In the genomic region with DNA sequence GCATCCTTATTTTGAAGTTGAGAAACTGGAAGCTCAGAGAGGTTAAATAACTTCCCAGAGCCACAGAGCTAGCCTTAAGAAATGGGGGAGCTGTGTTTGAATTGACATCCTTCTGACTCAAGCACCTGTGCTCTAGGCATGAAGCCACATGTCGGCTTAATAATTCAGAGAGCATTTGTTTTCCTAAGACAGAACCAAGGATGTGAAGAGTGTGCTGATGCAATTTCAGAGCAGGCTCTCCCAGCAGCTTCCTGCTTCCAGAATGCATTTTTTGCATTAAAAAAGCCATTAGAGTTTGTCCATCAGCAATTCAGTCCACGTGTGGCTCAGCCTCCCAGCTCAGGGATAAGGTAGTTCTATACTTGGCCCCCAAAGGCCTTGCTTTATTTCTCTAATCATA, we compare ENCODE assay signal across 17 cellular contexts. TPM values are rescaled to one million over a fixed set of nuclear protein-coding genes. Genes with fewer than 3 reads are reported as not detected.
DNase-seq lines count a peak whose midpoint lies in the region; ATAC-seq, FAIRE-seq and TF ChIP-seq lines count a peak whose summit lies in the region.
"Had no signal": no experiment of that assay in that cellular context is flagged by ENCODE, and none has a peak within 500 bp of the region (broad histone marks: within the 10 kb centered on the region; RNA-seq: fewer than 3 reads in every experiment).

No MANE protein-coding gene starts in this region.

- FAIRE-seq in RCC 7860 (lab: Jason Lieb, UNC): no peak
- FAIRE-seq: A204.1, small intestine had no signal

- CTCF ChIA-PET in activated CD4-positive, alpha-beta T cell treated with anti-CD3 and anti-CD28 coated beads for 36 hours (lab: Charles Lee): interaction anchor here (0.7 to 1.4 kb wide), 5 partner anchors 14 to 181 kb away, joined by 3 to 8 read pairs (median 5); no protein-coding TSS in a partner anchor

- ATAC-seq in activated CD4-positive, alpha-beta T cell treated with anti-CD3 and anti-CD28 coated beads for 36 hours: no peak
- ATAC-seq in esophagus mucosa: peak; percentile 88
- ATAC-seq: HCT116 had no signal

- TF ChIP-seq CTCF in progenitor cell of endocrine pancreas (IDR thresholded peaks at IDR 0.05; ENCODE audit: unreplicated experiment): no peak

- intact Hi-C loops in activated CD4-positive, alpha-beta T cell treated with anti-CD3 and anti-CD28 coated beads for 36 hours (cut with DNase I, micrococcal nuclease): loop anchor here (5.0 to 10.0 kb wide), 4 partner anchors 197 to 650 kb away; no protein-coding TSS in a partner anchor

- H3K4me3 ChIP-seq in skeletal muscle cell (ENCODE audit: low read depth, low read length): no peak overlapping the region
- H3K4me3 ChIP-seq: SJSA1, upper lobe of left lung had no signal

- H3K4me3 Mint-ChIP-seq in activated CD4-positive, alpha-beta T cell treated with anti-CD3 and anti-CD28 coated beads for 36 hours: no peak overlapping the region
- H3K4me3 Mint-ChIP-seq in progenitor cell of endocrine pancreas (ENCODE audit: low read depth): no peak overlapping the region
- H3K4me3 Mint-ChIP-seq: IgD-negative memory B cell, nephron had no signal

- peaks cover 34% of the 10 kb centered on the region for H3K36me3 Mint-ChIP-seq in activated CD4-positive, alpha-beta T cell treated with anti-CD3 and anti-CD28 coated beads for 36 hours (ENCODE audit: low read depth)
- no peaks in the 10 kb centered on the region for H3K36me3 Mint-ChIP-seq in progenitor cell of endocrine pancreas (ENCODE audit: insufficient read depth)
- H3K36me3 Mint-ChIP-seq: IgD-negative memory B cell had no signal

- peaks cover 90% of the 10 kb centered on the region for H3K4me1 Mint-ChIP-seq in activated CD4-positive, alpha-beta T cell treated with anti-CD3 and anti-CD28 coated beads for 36 hours
- peaks cover 10% of the 10 kb centered on the region for H3K4me1 Mint-ChIP-seq in progenitor cell of endocrine pancreas (ENCODE audit: low read depth)

- no peak for DNase-seq in activated CD4-positive, alpha-beta T cell treated with anti-CD3 and anti-CD28 coated beads for 36 hours
- DNase-seq in activated CD4-positive, alpha-beta T cell treated with anti-CD3 and anti-CD28 coated beads, Interleukin-2, amount 50 U/mL, for 1 hour: no peak
- DNase-seq in RCC 7860 (ENCODE audit: low spot score) (peak; percentile 58), skeletal muscle cell (ENCODE audit: low read depth) (peak; percentile 46), SIG-M5 treated with dmso at 0.1 percent for 504 hours (lab: John Stamatoyannopoulos, UW; ENCODE audit: unreplicated experiment) (no peak), NCI-H1930 (lab: John Stamatoyannopoulos, UW) (no peak), progenitor cell of endocrine pancreas (ENCODE audit: low spot score, unreplicated experiment) (no peak)
- DNase-seq: islet precursor cell, NCI-H526, small intestine had no signal

- peak overlapping the region; percentile 80 for H3K27ac Mint-ChIP-seq in activated CD4-positive, alpha-beta T cell treated with anti-CD3 and anti-CD28 coated beads for 36 hours
- no peak overlapping the region for H3K27ac Mint-ChIP-seq in progenitor cell of endocrine pancreas
- H3K27ac Mint-ChIP-seq: IgD-negative memory B cell, nephron had no signal

- H3K9me3 Mint-ChIP-seq in activated CD4-positive, alpha-beta T cell treated with anti-CD3 and anti-CD28 coated beads for 36 hours (ENCODE audit: low read depth): no peaks in the 10 kb centered on the region
- H3K9me3 Mint-ChIP-seq in progenitor cell of endocrine pancreas (ENCODE audit: low read depth): no peaks in the 10 kb centered on the region
- H3K9me3 Mint-ChIP-seq: IgD-negative memory B cell, nephron had no signal

- no peaks in the 10 kb centered on the region for H3K27me3 Mint-ChIP-seq in activated CD4-positive, alpha-beta T cell treated with anti-CD3 and anti-CD28 coated beads for 36 hours
- no peaks in the 10 kb centered on the region for H3K27me3 Mint-ChIP-seq in progenitor cell of endocrine pancreas
- H3K27me3 Mint-ChIP-seq: IgD-negative memory B cell had no signal

- POLR2A ChIA-PET in activated CD4-positive, alpha-beta T cell treated with anti-CD3 and anti-CD28 coated beads for 36 hours (lab: Charles Lee): no interaction called here

RNA-seq across cellular contexts. Expression of a gene that starts 37.7 kb away (rescaled TPM):
- total RNA-seq in activated CD4-positive, alpha-beta T cell treated with anti-CD3 and anti-CD28 coated beads for 36 hours: 100 to 1,000 TPM; 177 to 196 TPM
- total RNA-seq in esophagus mucosa: 6.7 TPM
- total RNA-seq in progenitor cell of endocrine pancreas: 3.6 and 4.6 TPM in 2 replicates

Comparison
In these comparisons a context has a peak if more than half of its experiments do, and no peak if none do; other contexts are left out.
1. DNase-seq: peak in RCC 7860 (single experiment) and skeletal muscle cell (single experiment); none in activated CD4-positive, alpha-beta T cell treated with anti-CD3 and anti-CD28 coated beads for 36 hours (single experiment), activated CD4-positive, alpha-beta T cell treated with anti-CD3 and anti-CD28 coated beads, Interleukin-2, amount 50 U/mL, for 1 hour (single experiment), SIG-M5 treated with dmso at 0.1 percent for 504 hours (single experiment), NCI-H1930 (0 of 2) and progenitor cell of endocrine pancreas (single experiment).
2. RNA of a gene that starts 37.7 kb away (total RNA-seq): 177 to 196 TPM in activated CD4-positive, alpha-beta T cell treated with anti-CD3 and anti-CD28 coated beads for 36 hours; 6.7 TPM in esophagus mucosa (single experiment) and 3.6 to 4.6 TPM in progenitor cell of endocrine pancreas; every median in the first group is over 10 times any median in the second.